In the genomic region with DNA sequence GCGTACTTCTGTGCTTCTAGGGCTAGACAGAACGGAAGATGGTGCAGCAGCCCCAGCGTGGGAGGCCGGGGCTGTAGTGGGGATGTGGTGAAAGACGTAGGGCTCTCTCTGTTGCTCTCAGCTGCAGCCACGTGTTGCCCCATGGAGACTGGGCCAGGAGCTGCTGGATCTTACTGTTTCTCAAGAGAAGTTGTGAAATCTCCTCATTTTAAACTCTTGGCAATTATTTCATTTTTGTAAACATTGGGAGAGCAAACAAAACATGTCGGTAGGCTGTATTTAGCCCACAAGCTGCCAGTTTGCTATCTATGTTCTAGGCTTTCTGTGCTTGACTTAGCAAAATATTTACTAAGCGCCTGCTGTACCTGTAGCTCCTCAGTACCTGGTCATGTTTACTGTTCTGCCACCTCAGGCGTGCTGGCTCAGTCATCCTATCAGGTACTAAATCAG, we compare ENCODE assay signal across 9 cellular contexts. TPM values are rescaled to one million over a fixed set of nuclear protein-coding genes. Genes with fewer than 3 reads are reported as not detected.
A peak's percentile ranks its signal among the peaks of the same experiment; 100 is the strongest.
DNase-seq lines count a peak whose midpoint lies in the region; ATAC-seq and TF ChIP-seq lines count a peak whose summit lies in the region.
"Had no signal": no experiment of that assay in that cellular context is flagged by ENCODE, and none has a peak within 500 bp of the region (broad histone marks: within the 10 kb centered on the region; RNA-seq: fewer than 3 reads in every experiment).

No MANE protein-coding gene starts in this region.

- peak overlapping the region in 2 of 4 donors; percentile 41 to 43 for H3K27ac ChIP-seq in esophagus squamous epithelium

- no peaks in the 10 kb centered on the region for H3K9me3 Mint-ChIP-seq in dendritic cell treated with granulocyte-macrophage colony-stimulating factor and Interleukin-4, amounts not matched to agents 40 ng/mL and 50 ng/mL, for 4 days

- H3K9me3 ChIP-seq in esophagus squamous epithelium = no peaks in the 10 kb centered on the region

- H3K4me1 ChIP-seq in esophagus squamous epithelium = peaks cover 0 to 21% (median 6%) of the 10 kb centered on the region in 3 donors

- intact Hi-C loops in dendritic cell treated with granulocyte-macrophage colony-stimulating factor and Interleukin-4, amounts not matched to agents 40 ng/mL and 50 ng/mL, for 4 days (cut with micrococcal nuclease) = no loop called here
- intact Hi-C loops in esophagus squamous epithelium (cut with DNase I) = no loop called here

- no peaks in the 10 kb centered on the region for H3K27me3 Mint-ChIP-seq in dendritic cell treated with granulocyte-macrophage colony-stimulating factor and Interleukin-4, amounts not matched to agents 40 ng/mL and 50 ng/mL, for 4 days

- no peaks in the 10 kb centered on the region for H3K36me3 ChIP-seq in esophagus squamous epithelium

- 52 to 65% methylated on average over 9 of the region's 9 CpGs for WGBS in esophagus squamous epithelium, 2 donors

- TF ChIP-seq POLR2A in esophagus squamous epithelium (IDR thresholded peaks at IDR 0.05) = no peak

- DNase-seq in CD1c-positive myeloid dendritic cell (ENCODE audit: extremely low spot score) = peak; percentile 90
- peak; percentile 37 for DNase-seq in HuH-7 (ENCODE audit: low spot score)
- DNase-seq in omental fat pad (ENCODE audit: low spot score) = no peak
- no peak for DNase-seq in NCI-H1930 (lab: John Stamatoyannopoulos, UW)
- no peak for DNase-seq in NCI-H2107 (lab: John Stamatoyannopoulos, UW)
- DNase-seq in esophagus squamous epithelium (lab: John Stamatoyannopoulos, UW) = no peak
- DNase-seq: SHP77 had no signal

- no peaks in the 10 kb centered on the region for H3K36me3 Mint-ChIP-seq in dendritic cell treated with granulocyte-macrophage colony-stimulating factor and Interleukin-4, amounts not matched to agents 40 ng/mL and 50 ng/mL, for 4 days (ENCODE audit: low read depth)

- no peaks in the 10 kb centered on the region for H3K27me3 ChIP-seq in esophagus squamous epithelium

- peak; percentile 97 for ATAC-seq in omental fat pad (ENCODE audit: low FRiP score)
- ATAC-seq in HG03469 (IDR thresholded peaks at IDR 0.05; ENCODE audit: unreplicated experiment) = no peak

- TF ChIP-seq CTCF in omental fat pad (IDR thresholded peaks at IDR 0.05) (no peak), esophagus squamous epithelium (IDR thresholded peaks at IDR 0.05) (no peak)

- no peak overlapping the region for H3K4me3 ChIP-seq in esophagus squamous epithelium

- H3K4me3 Mint-ChIP-seq in dendritic cell treated with granulocyte-macrophage colony-stimulating factor and Interleukin-4, amounts not matched to agents 40 ng/mL and 50 ng/mL, for 4 days = no peak overlapping the region

- H3K4me1 Mint-ChIP-seq in dendritic cell treated with granulocyte-macrophage colony-stimulating factor and Interleukin-4, amounts not matched to agents 40 ng/mL and 50 ng/mL, for 4 days (ENCODE audit: low read depth) = peaks cover 64% of the 10 kb centered on the region

- H3K27ac Mint-ChIP-seq in dendritic cell treated with granulocyte-macrophage colony-stimulating factor and Interleukin-4, amounts not matched to agents 40 ng/mL and 50 ng/mL, for 4 days = peak overlapping the region; percentile 75

RNA-seq across cellular contexts. Expression of a gene that starts 15.9 kb away (rescaled TPM):
- total RNA-seq in omental fat pad (10 to 100 TPM; 44.1 to 73.7 (median 54.1) TPM), esophagus squamous epithelium (10 to 100 TPM; 37.8 to 44.0 (median 41.2) TPM)

RNA-seq across cellular contexts. Expression of a gene that starts 35.8 kb away (rescaled TPM):
- total RNA-seq in omental fat pad (1,000 to 10,000 TPM in 2 of 4 donors, 100 to 1,000 TPM in 2; 867 to 1,131 (median 994) TPM), esophagus squamous epithelium (1,000 to 10,000 TPM in 2 of 4 donors, 100 to 1,000 TPM in 2; 698 to 1,431 (median 989) TPM)

RNA-seq across cellular contexts. Expression of a gene that starts 50.8 kb away (rescaled TPM):
- 10 to 100 TPM; 44.3 to 58.8 (median 51.7) TPM for total RNA-seq in omental fat pad
- 10 to 100 TPM; 57.4 to 86.3 (median 78.0) TPM for total RNA-seq in esophagus squamous epithelium

Comparison
In these comparisons a context has a peak if more than half of its experiments do, and no peak if none do; other contexts are left out.
1. DNase-seq: peak in CD1c-positive myeloid dendritic cell (single experiment) and HuH-7 (single experiment); none in omental fat pad (single experiment), NCI-H1930 (0 of 2), NCI-H2107 (single experiment) and esophagus squamous epithelium (single experiment).